Comparison of ENCODE assay signal across 8 cellular contexts in the genomic region with DNA sequence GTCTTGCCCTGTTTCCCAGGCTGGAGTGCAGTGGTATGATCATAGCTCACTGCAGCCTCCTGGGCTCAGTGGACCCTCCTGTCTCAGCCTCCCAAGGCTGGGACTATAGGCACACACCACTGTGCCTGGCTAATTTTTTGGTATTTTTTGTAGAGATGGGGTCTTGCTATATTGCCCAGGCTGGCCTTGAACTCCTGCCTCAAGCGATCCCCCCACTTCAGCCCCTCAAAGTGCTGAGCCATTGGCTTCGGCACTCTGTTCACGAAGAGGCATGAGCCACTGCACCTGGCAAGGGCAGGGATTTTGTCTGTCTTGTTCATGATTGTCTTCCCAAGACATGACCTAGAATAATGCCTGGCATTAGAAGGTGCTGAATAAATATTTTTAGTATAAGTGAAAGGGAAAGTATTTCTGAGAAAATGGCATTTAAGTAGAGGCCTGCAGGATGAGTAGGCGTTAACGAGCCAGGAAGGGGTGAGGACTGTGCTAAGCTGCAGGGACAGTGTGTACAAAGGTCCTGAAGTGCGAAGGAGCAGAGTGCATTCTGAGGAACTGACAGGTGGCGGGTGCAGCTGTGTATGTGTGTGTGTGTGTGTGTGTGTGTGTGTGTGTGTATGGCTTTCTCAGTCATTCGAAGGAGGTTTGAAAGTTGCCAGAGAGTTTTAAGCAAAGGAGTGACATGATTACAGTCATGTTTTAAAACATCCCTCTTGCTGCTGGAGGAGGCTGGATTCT. TPM values are rescaled to one million over a fixed set of nuclear protein-coding genes. Genes with fewer than 3 reads are reported as not detected.
DNase-seq lines count a peak whose midpoint lies in the region; TF ChIP-seq lines count a peak whose summit lies in the region.

No MANE protein-coding gene starts in this region.

- peak overlapping the region; percentile 79 to 87 for H3K27ac ChIP-seq in mucosa of rectum (ENCODE audit: low read depth in 2 of 2, low read length in 2 of 2)
- no peak overlapping the region for H3K27ac ChIP-seq in ascending aorta

- TF ChIP-seq CTCF in Caco-2 (IDR thresholded peaks at IDR 0.05; ENCODE audit: insufficient read depth in 1 of 2, low read depth in 1 of 2, low read length in 1 of 2, severe bottlenecking in 1 of 2, unreplicated experiment in 1 of 2) (no peak), osteocyte (IDR thresholded peaks at IDR 0.05) (no peak), ascending aorta (IDR thresholded peaks at IDR 0.05) (no peak)

- H3K27ac Mint-ChIP-seq in Caco-2 (ENCODE audit: unreplicated experiment) (peak overlapping the region; percentile 21), osteocyte (ENCODE audit: unreplicated experiment) (no peak overlapping the region)
- no peak overlapping the region for H3K27ac Mint-ChIP-seq in activated naive CD8-positive, alpha-beta T cell treated with anti-CD3 and anti-CD28 coated beads for 36 hours

- DNase-seq in Caco-2 (peak; percentile 65 to 83), head of caudate nucleus (no peak), middle frontal gyrus (ENCODE audit: extremely low spot score, low spot score) (no peak), osteocyte (ENCODE audit: extremely low spot score, unreplicated experiment) (no peak), ascending aorta (ENCODE audit: low spot score in 2 of 2) (no peak)
- peak; percentile 37 for DNase-seq in Jurkat, Clone E6-1 (ENCODE audit: low read depth, low spot score)
- DNase-seq in activated naive CD8-positive, alpha-beta T cell treated with anti-CD3 and anti-CD28 coated beads for 36 hours: peak; percentile 22

- peaks cover 59% of the 10 kb centered on the region for H3K4me1 Mint-ChIP-seq in Caco-2 (ENCODE audit: low read depth, unreplicated experiment)
- H3K4me1 Mint-ChIP-seq in activated naive CD8-positive, alpha-beta T cell treated with anti-CD3 and anti-CD28 coated beads for 36 hours: peaks cover 9% of the 10 kb centered on the region
- peaks cover 3% of the 10 kb centered on the region for H3K4me1 Mint-ChIP-seq in osteocyte (ENCODE audit: unreplicated experiment)

- peak overlapping the region in 1 of 2 donors; percentile 54 for H3K9ac ChIP-seq in mucosa of rectum (ENCODE audit: low read depth in 1 of 2, low read length in 2 of 2)

- H3K36me3 ChIP-seq in Caco-2 (ENCODE audit: control insufficient read depth, insufficient read depth, low read length) (no peaks in the 10 kb centered on the region), mucosa of rectum (ENCODE audit: control insufficient read depth in 2 of 2, insufficient read depth in 2 of 2, low read length in 2 of 2) (no peaks in the 10 kb centered on the region), ascending aorta (no peaks in the 10 kb centered on the region)

- intact Hi-C loops in Caco-2 (cut with micrococcal nuclease; ENCODE audit: unreplicated experiment): no loop called here
- intact Hi-C loops in head of caudate nucleus (cut with DNase I): no loop called here
- intact Hi-C loops in ascending aorta (cut with DNase I): no loop called here

- H3K4me1 ChIP-seq in Caco-2 (peaks cover 66% of the 10 kb centered on the region), mucosa of rectum (ENCODE audit: control insufficient read depth in 2 of 2, insufficient read depth in 2 of 2, low read length in 2 of 2) (peaks cover 21 to 29% of the 10 kb centered on the region in 2 donors), ascending aorta (no peaks in the 10 kb centered on the region)

- H3K9me3 ChIP-seq in Caco-2 (no peaks in the 10 kb centered on the region), mucosa of rectum (ENCODE audit: control insufficient read depth in 2 of 2, low read length in 2 of 2) (no peaks in the 10 kb centered on the region), ascending aorta (no peaks in the 10 kb centered on the region)

- BruUV-seq in Caco-2 (replicated peaks; lab: Mats Ljungman, UMichigan): no TSS peak

- CTCF ChIA-PET in Caco-2 (lab: Charles Lee): no interaction called here

- no peak overlapping the region for H3K4me3 ChIP-seq in Caco-2 (ENCODE audit: low read depth, low read length)
- no peak overlapping the region for H3K4me3 ChIP-seq in Jurkat, Clone E6-1 (ENCODE audit: low read length)
- H3K4me3 ChIP-seq in mucosa of rectum (ENCODE audit: low read length in 2 of 2): peak overlapping the region in 1 of 2 donors; percentile 28
- H3K4me3 ChIP-seq in ascending aorta: no peak overlapping the region

- no peaks in the 10 kb centered on the region for H3K27me3 ChIP-seq in Caco-2 (replicated peaks; ENCODE audit: control insufficient read depth, insufficient read depth, low read length)
- no peaks in the 10 kb centered on the region for H3K27me3 ChIP-seq in mucosa of rectum (ENCODE audit: control insufficient read depth in 2 of 2, insufficient read depth in 2 of 2, low read length in 2 of 2)
- H3K27me3 ChIP-seq in ascending aorta: no peaks in the 10 kb centered on the region

- POLR2A ChIA-PET in Caco-2 (lab: Charles Lee): no interaction called here

- H3K36me3 Mint-ChIP-seq in Caco-2 (ENCODE audit: insufficient read depth, unreplicated experiment) (peaks cover 6% of the 10 kb centered on the region), osteocyte (ENCODE audit: unreplicated experiment) (no peaks in the 10 kb centered on the region)
- no peaks in the 10 kb centered on the region for H3K36me3 Mint-ChIP-seq in activated naive CD8-positive, alpha-beta T cell treated with anti-CD3 and anti-CD28 coated beads for 36 hours

- H3K27me3 Mint-ChIP-seq in Caco-2 (ENCODE audit: insufficient read depth, unreplicated experiment) (no peaks in the 10 kb centered on the region), osteocyte (ENCODE audit: unreplicated experiment) (no peaks in the 10 kb centered on the region)
- H3K27me3 Mint-ChIP-seq in activated naive CD8-positive, alpha-beta T cell treated with anti-CD3 and anti-CD28 coated beads for 36 hours: no peaks in the 10 kb centered on the region

- H3K4me3 Mint-ChIP-seq in Caco-2 (ENCODE audit: unreplicated experiment) (peak overlapping the region; percentile 3), osteocyte (ENCODE audit: unreplicated experiment) (no peak overlapping the region)
- H3K4me3 Mint-ChIP-seq in activated naive CD8-positive, alpha-beta T cell treated with anti-CD3 and anti-CD28 coated beads for 36 hours: no peak overlapping the region

- H3K9me3 Mint-ChIP-seq in Caco-2 (ENCODE audit: unreplicated experiment) (no peaks in the 10 kb centered on the region), osteocyte (ENCODE audit: unreplicated experiment) (no peaks in the 10 kb centered on the region)
- H3K9me3 Mint-ChIP-seq in activated naive CD8-positive, alpha-beta T cell treated with anti-CD3 and anti-CD28 coated beads for 36 hours: no peaks in the 10 kb centered on the region

RNA-seq across cellular contexts. Expression of a gene that starts 43.0 kb away (rescaled TPM):
- total RNA-seq in Caco-2 (2022) (172 and 174 TPM in 2 replicates), osteocyte (59.5 and 69.7 TPM in 2 replicates), ascending aorta (110 TPM)
- polyA plus RNA-seq in Jurkat, Clone E6-1 (2012; ENCODE audit: insufficient read depth, insufficient read length): 8.8 TPM
- 10 to 100 TPM; 51.9 to 54.7 TPM for total RNA-seq in activated naive CD8-positive, alpha-beta T cell treated with anti-CD3 and anti-CD28 coated beads for 36 hours

Comparison
In these comparisons a context has a peak if more than half of its experiments do, and no peak if none do; other contexts are left out.
1. DNase-seq: peak in Caco-2 (2 of 2), Jurkat, Clone E6-1 (single experiment) and activated naive CD8-positive, alpha-beta T cell treated with anti-CD3 and anti-CD28 coated beads for 36 hours (single experiment); none in head of caudate nucleus (0 of 42), middle frontal gyrus (single experiment), osteocyte (single experiment) and ascending aorta (0 of 2).
2. H3K27ac ChIP-seq: peak in mucosa of rectum (2 of 2); none in ascending aorta (0 of 2).